ENCODE assay signal across 32 cellular contexts in genomic region chrX:150152546-150152945, GRCh38.
"Had no signal": no experiment of that assay in that cellular context is flagged by ENCODE, and none has a peak within 500 bp of the region (broad histone marks: within the 10 kb centered on the region; RNA-seq: fewer than 3 reads in every experiment).

No MANE protein-coding gene starts in this region.

- H3K27ac ChIP-seq: adrenal gland, body of pancreas, brain microvascular endothelial cell, breast epithelium, VCaP had no signal

- ATAC-seq: activated CD8-positive, alpha-beta T cell treated with anti-CD3 and anti-CD28 coated beads for 36 hours; activated naive CD4-positive, alpha-beta T cell treated with anti-CD3 and anti-CD28 coated beads, Interleukin-2, amount 50 U/mL, for 72 hours; activated T-cell treated with anti-CD3 and anti-CD28 coated beads, Interleukin-2, amount 50 U/mL, for 4 hours; activated T-cell treated with anti-CD3 and anti-CD28 coated beads, Interleukin-2, amount 50 U/mL, for 72 hours; activated T-helper 17 cell treated with anti-CD3 and anti-CD28 coated beads, Interleukin-2, amount 50 U/mL, for 72 hours; body of pancreas had no signal

- DNase-seq: activated B cell treated with CpG ODN at 0.5 μM for 24 hours; activated CD4-positive, alpha-beta memory T cell treated with anti-CD3 and anti-CD28 coated beads for 36 hours; activated CD4-positive, alpha-beta T cell treated with anti-CD3 and anti-CD28 coated beads for 4 hours; activated CD4-positive, alpha-beta T cell treated with anti-CD3 and anti-CD28 coated beads, Interleukin-2, amount 10 ng/mL, durations not matched to agents 24 days and 14 days; activated CD4-positive, alpha-beta T cell treated with anti-CD3 and anti-CD28 coated beads, Interleukin-2, amount 50 U/mL, for 1 hour; activated CD4-positive, alpha-beta T cell treated with anti-CD3 and anti-CD28 coated beads, Interleukin-2, amount 50 U/mL, for 4 hours; activated CD4-positive, CD25-positive, alpha-beta regulatory T cell treated with anti-CD3 and anti-CD28 coated beads, Interleukin-2, amount 50 U/mL, for 72 hours; activated CD8-positive, alpha-beta memory T cell treated with anti-CD3 and anti-CD28 coated beads, Interleukin-2, amount 50 U/mL, for 4 hours; activated CD8-positive, alpha-beta T cell treated with anti-CD3 and anti-CD28 coated beads for 36 hours; activated effector memory CD4-positive, alpha-beta T cell treated with anti-CD3 and anti-CD28 coated beads, Interleukin-2, amount 50 U/mL, for 16 hours; activated gamma-delta T cell treated with Interleukin-2 at 50 U/mL for 16 hours; activated naive CD4-positive, alpha-beta T cell; activated naive CD4-positive, alpha-beta T cell treated with anti-CD3 and anti-CD28 coated beads for 36 hours; activated naive CD4-positive, alpha-beta T cell treated with anti-CD3 and anti-CD28 coated beads, Interleukin-2, amount 50 U/mL, for 16 hours; activated naive CD8-positive, alpha-beta T cell treated with anti-CD3 and anti-CD28 coated beads for 36 hours; activated T-cell treated with anti-CD3 and anti-CD28 coated beads for 4 hours; activated T-cell treated with anti-CD3 and anti-CD28 coated beads, Interleukin-2, amount 50 U/mL, for 1 hour; activated T-cell treated with anti-CD3 and anti-CD28 coated beads, Interleukin-2, amount 50 U/mL, for 4 hours; activated T-cell treated with anti-CD3 and anti-CD28 coated beads, Interleukin-2, amount 50 U/mL, for 72 hours; adrenal gland; amniotic stem cell; aorta; body of pancreas; brain microvascular endothelial cell; central memory CD4-positive, alpha-beta T cell; T-helper 1 cell; T-helper 2 cell; T-helper 9 cell had no signal

- H3K4me3 ChIP-seq: adrenal gland, body of pancreas, breast epithelium had no signal
